ENCODE assay signal across 1 cellular context in genomic region chr2:181755181-181755580, GRCh38.
TF ChIP-seq lines count a peak whose summit lies in the region.

No MANE protein-coding gene starts in this region.

TF ChIP-seq in HCT116, 20 proteins besides CTCF, POLR2A, EP300 and RAD21 (continued from another document):
- TF ChIP-seq REST (IDR thresholded peaks at IDR 0.05; ENCODE audit: low read depth) (no peak), CEBPB (IDR thresholded peaks at IDR 0.05; ENCODE audit: low read depth) (no peak), POLR2AphosphoS5 (IDR thresholded peaks at IDR 0.05; ENCODE audit: low read depth, low read length) (no peak), ZNF274 (IDR thresholded peaks at IDR 0.05; ENCODE audit: low read depth, low read length) (no peak), ZFX (IDR thresholded peaks at IDR 0.05) (no peak), TCF7L2 (IDR thresholded peaks at IDR 0.05; ENCODE audit: borderline replicate concordance, extremely low read depth, insufficient read depth, insufficient read length) (no peak), EGR1 (IDR thresholded peaks at IDR 0.05; ENCODE audit: low read depth) (no peak), CBX3 (IDR thresholded peaks at IDR 0.05; ENCODE audit: low read depth) (no peak), EZH2 (IDR thresholded peaks at IDR 0.05) (no peak), ATF3 (IDR thresholded peaks at IDR 0.05) (no peak)
